Comparison of ENCODE assay signal across 8 cellular contexts in the genomic region with DNA sequence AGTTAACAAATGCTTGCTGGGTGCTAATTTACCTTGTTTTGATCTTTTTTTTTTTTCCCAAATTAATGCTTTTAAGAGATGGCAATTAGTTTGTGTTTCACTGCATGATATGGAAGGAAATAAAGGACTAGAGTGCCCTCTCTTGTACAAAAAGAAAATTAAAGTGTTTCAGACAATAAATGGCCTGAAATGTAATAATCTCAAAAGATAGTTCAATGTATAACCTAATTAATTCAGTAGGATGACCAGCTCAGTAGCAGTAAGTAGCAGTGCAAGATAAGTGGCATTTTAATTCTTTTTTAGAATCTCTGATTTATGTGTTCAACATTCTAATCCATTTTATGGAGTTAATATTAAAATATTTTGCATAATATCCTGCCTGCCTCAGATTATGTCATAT. TPM values are rescaled to one million over a fixed set of nuclear protein-coding genes. Genes with fewer than 3 reads are reported as not detected.
DNase-seq lines count a peak whose midpoint lies in the region; ATAC-seq and TF ChIP-seq lines count a peak whose summit lies in the region.

No MANE protein-coding gene starts in this region.

- DNase-seq in A673 (ENCODE audit: low spot score) (peak; percentile 37), GM23248 (peak; percentile 36), SK-N-DZ (ENCODE audit: low spot score) (peak; percentile 45), foreskin keratinocyte (peak in 1 of 2 donors; percentile 7), retina (no peak)

- H2AFZ ChIP-seq in GM23248 = no peak overlapping the region

- H3K79me2 ChIP-seq in GM23248 (ENCODE audit: insufficient read depth) = no peaks in the 10 kb centered on the region

- peak; percentile 58 for TF ChIP-seq CTCF in A673 (conservative IDR thresholded peaks at IDR 0.05; ENCODE audit: low read depth, low read length)
- TF ChIP-seq CTCF in foreskin keratinocyte (conservative IDR thresholded peaks at IDR 0.05) = peak; percentile 64

- in situ Hi-C loops in GM23248 (cut with MboI) = no loop called here

- H4K20me1 ChIP-seq in GM23248 (ENCODE audit: insufficient read depth) = no peaks in the 10 kb centered on the region

- no peak overlapping the region for H3K4me2 ChIP-seq in GM23248 (ENCODE audit: unreplicated experiment)

- no TSS peak for BruUV-seq in A673 (replicated peaks; lab: Mats Ljungman, UMichigan)

- POLR2A ChIA-PET in A673 (lab: Charles Lee; ENCODE audit: low non-redundant PET) = no interaction called here

- H3K9me3 ChIP-seq in A673 (ENCODE audit: low read depth, low read length, poor library complexity, severe bottlenecking) (no peaks in the 10 kb centered on the region), GM23248 (ENCODE audit: low read depth) (no peaks in the 10 kb centered on the region)

- H3K4me3 ChIP-seq in A673 (ENCODE audit: low read depth, low read length, poor library complexity, severe bottlenecking) (no peak overlapping the region), GM23248 (no peak overlapping the region)

- H3K9ac ChIP-seq in GM23248 = no peak overlapping the region

- H3K36me3 ChIP-seq in A673 (ENCODE audit: insufficient read depth, low read length, poor library complexity, severe bottlenecking) (no peaks in the 10 kb centered on the region), GM23248 (ENCODE audit: low read depth) (no peaks in the 10 kb centered on the region)

- H3K4me1 ChIP-seq in A673 (ENCODE audit: insufficient read depth, low read length, poor library complexity, severe bottlenecking) (peaks cover 13% of the 10 kb centered on the region), GM23248 (ENCODE audit: insufficient read depth) (no peaks in the 10 kb centered on the region), foreskin keratinocyte (peaks cover 14% of the 10 kb centered on the region)

- CTCF ChIA-PET in A673 (lab: Charles Lee) = interaction anchor here (0.5 to 1.9 kb wide), 2 partner anchors 158 to 239 kb away, joined by 7 read pairs; no protein-coding TSS in a partner anchor

- H3F3A ChIP-seq in GM23248 (ENCODE audit: insufficient read depth) = no peaks in the 10 kb centered on the region

- no peaks in the 10 kb centered on the region for H3K27me3 ChIP-seq in A673 (replicated peaks; ENCODE audit: insufficient read depth, low read depth, low read length, poor library complexity)
- no peaks in the 10 kb centered on the region for H3K27me3 ChIP-seq in GM23248 (replicated peaks; ENCODE audit: insufficient read depth)
- H3K27me3 ChIP-seq in foreskin keratinocyte = no peaks in the 10 kb centered on the region

- no peaks in the 10 kb centered on the region for H3K9me2 ChIP-seq in GM23248 (ENCODE audit: insufficient read depth)

- H3K27ac ChIP-seq in A673 (ENCODE audit: low read depth, low read length, poor library complexity, severe bottlenecking) = no peak overlapping the region
- no peak overlapping the region for H3K27ac ChIP-seq in GM23248
- peak overlapping the region; percentile 52 for H3K27ac ChIP-seq in foreskin keratinocyte

- no peak for ATAC-seq in foreskin keratinocyte
- no peak for ATAC-seq in HG03280 (IDR thresholded peaks at IDR 0.05; ENCODE audit: unreplicated experiment)
- no peak for ATAC-seq in GM21423 (IDR thresholded peaks at IDR 0.05; ENCODE audit: unreplicated experiment)
- no peak for ATAC-seq in GM21786 (IDR thresholded peaks at IDR 0.05; ENCODE audit: unreplicated experiment)

- intact Hi-C loops in A673 (cut with micrococcal nuclease; ENCODE audit: unreplicated experiment) = loop anchor here (10.0 kb wide), 1 partner anchor 337 kb away; no protein-coding TSS in a partner anchor

RNA-seq across cellular contexts. Expression of a gene that starts 39.9 kb away (rescaled TPM):
- total RNA-seq in A673 (2021) (0.15 TPM in 1 of 2 replicates, not detected in the other), foreskin keratinocyte (not detected in 2 replicates)
- total RNA-seq in GM23248 (2014; rRNA removed; shearing (Covaris generic)) = not detected in 2 replicates
- polyA plus RNA-seq in GM23248 (2016; fragmentation: Nextera tagmentation; extraction: Ambion mirVana) (not detected in 2 replicates), foreskin keratinocyte (not detected in 2 replicates)
- 0.24 and 0.27 TPM in 2 replicates for polyA plus RNA-seq in SK-N-DZ (2014; cell fraction: cytosol; rRNA removed)
- polyA plus RNA-seq in SK-N-DZ (2014; cell fraction: nucleus; rRNA removed) = 0.20 and 0.40 TPM in 2 replicates
